8 cellular contexts compared by ENCODE assay signal in the genomic region with DNA sequence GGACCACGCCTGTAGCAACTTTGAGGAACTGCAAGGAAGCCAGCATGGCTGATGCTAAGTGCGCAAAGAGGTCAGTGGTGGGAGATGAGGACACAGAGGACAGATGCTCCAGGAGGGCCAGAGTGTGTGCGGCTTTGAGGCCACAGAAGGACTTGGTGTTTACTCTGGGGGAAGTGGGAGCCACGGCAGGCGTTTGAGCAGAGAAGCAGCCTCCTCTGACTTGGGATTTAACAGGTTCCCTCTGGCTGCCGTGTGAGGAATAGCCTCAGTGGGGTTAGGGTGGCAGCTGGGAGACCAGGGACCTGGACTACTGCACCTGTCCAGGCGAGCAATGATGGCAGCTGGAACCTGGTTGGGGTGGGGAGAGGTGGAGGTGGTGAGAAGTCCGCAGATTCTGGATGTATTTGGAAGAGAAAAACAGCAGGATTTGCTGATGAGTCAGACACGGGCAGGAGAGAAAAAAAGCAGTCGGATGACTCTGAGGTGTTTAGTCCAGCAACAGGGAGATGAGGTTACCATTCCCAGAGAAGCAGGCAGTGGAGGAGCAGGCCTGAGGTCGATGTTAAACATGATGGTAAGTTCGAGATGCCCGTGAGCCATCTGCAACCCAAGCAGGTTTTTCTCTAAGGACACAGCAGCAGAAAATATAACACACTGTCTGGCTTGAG.
DNase-seq lines count a peak whose midpoint lies in the region; ATAC-seq and TF ChIP-seq lines count a peak whose summit lies in the region.

No MANE protein-coding gene starts in this region.

- TF ChIP-seq CTCF in CD14-positive monocyte (IDR thresholded peaks at IDR 0.05) (peak; percentile 31), chondrocyte (IDR thresholded peaks at IDR 0.05) (peak; percentile 71), neural progenitor cell (IDR thresholded peaks at IDR 0.05) (no peak)

- H3K36me3 ChIP-seq in neural progenitor cell = no peaks in the 10 kb centered on the region

- no peaks in the 10 kb centered on the region for H3K27me3 ChIP-seq in neural progenitor cell

- intact Hi-C loops in CD14-positive monocyte (cut with micrococcal nuclease) = loop anchor here in 1 of 2 donors (5.0 kb wide), 1 partner anchor 38 kb away; no protein-coding TSS in a partner anchor
- intact Hi-C loops in activated CD4-positive, alpha-beta memory T cell treated with anti-CD3 and anti-CD28 coated beads for 36 hours (cut with micrococcal nuclease) = no loop called here

- H3K79me2 ChIP-seq in neural progenitor cell (ENCODE audit: low read depth) = no peaks in the 10 kb centered on the region

- POLR2A ChIA-PET in activated CD4-positive, alpha-beta memory T cell treated with anti-CD3 and anti-CD28 coated beads for 36 hours (lab: Charles Lee) = no interaction called here

- H3K9me3 Mint-ChIP-seq in CD14-positive monocyte = no peaks in the 10 kb centered on the region
- peaks cover 4% of the 10 kb centered on the region for H3K9me3 Mint-ChIP-seq in chondrocyte (ENCODE audit: low read depth)
- H3K9me3 Mint-ChIP-seq in neural progenitor cell = peaks cover 5% of the 10 kb centered on the region
- no peaks in the 10 kb centered on the region for H3K9me3 Mint-ChIP-seq in activated CD4-positive, alpha-beta memory T cell treated with anti-CD3 and anti-CD28 coated beads for 36 hours
- H3K9me3 Mint-ChIP-seq in stimulated activated effector memory CD8-positive, alpha-beta T cell treated with anti-CD3 and anti-CD28 coated beads, Interleukin-12 subunit alpha, Interleukin-12 subunit beta, amount 100 ng/mL, for 72 hours = no peaks in the 10 kb centered on the region

- no peak overlapping the region for H3K27ac ChIP-seq in neural progenitor cell

- ATAC-seq in HG02884 (IDR thresholded peaks at IDR 0.05; ENCODE audit: unreplicated experiment) = no peak
- no peak for ATAC-seq in stimulated activated effector memory CD8-positive, alpha-beta T cell treated with anti-CD3 and anti-CD28 coated beads, Interleukin-12 subunit alpha, Interleukin-12 subunit beta, amount 100 ng/mL, for 72 hours

- DNase-seq in CD14-positive monocyte (ENCODE audit: low spot score) (peak; percentile 69), NCI-H2107 treated with DMSO at 0.1 percent for 48 hours (lab: John Stamatoyannopoulos, UW; ENCODE audit: unreplicated experiment) (peak; percentile 74), chondrocyte (ENCODE audit: low spot score) (no peak), neural progenitor cell (ENCODE audit: low spot score) (no peak), NCI-H748 (lab: John Stamatoyannopoulos, UW; ENCODE audit: unreplicated experiment) (no peak)
- no peak for DNase-seq in activated CD4-positive, alpha-beta memory T cell treated with anti-CD3 and anti-CD28 coated beads for 36 hours
- DNase-seq in stimulated activated effector memory CD8-positive, alpha-beta T cell treated with anti-CD3 and anti-CD28 coated beads, Interleukin-12 subunit alpha, Interleukin-12 subunit beta, amount 100 ng/mL, for 72 hours (ENCODE audit: low spot score in 2 of 2) = no peak

- H3F3A ChIP-seq in neural progenitor cell (ENCODE audit: low read depth) = no peaks in the 10 kb centered on the region

- no peaks in the 10 kb centered on the region for H4K20me1 ChIP-seq in neural progenitor cell (ENCODE audit: low read depth)

- CTCF ChIA-PET in activated CD4-positive, alpha-beta memory T cell treated with anti-CD3 and anti-CD28 coated beads for 36 hours (lab: Charles Lee) = no interaction called here

- H3K27ac Mint-ChIP-seq in CD14-positive monocyte = peak overlapping the region; percentile 92 to 95 (median 93)
- peak overlapping the region; percentile 30 for H3K27ac Mint-ChIP-seq in chondrocyte (ENCODE audit: unreplicated experiment)
- H3K27ac Mint-ChIP-seq in neural progenitor cell = peak overlapping the region; percentile 39
- no peak overlapping the region for H3K27ac Mint-ChIP-seq in activated CD4-positive, alpha-beta memory T cell treated with anti-CD3 and anti-CD28 coated beads for 36 hours
- no peak overlapping the region for H3K27ac Mint-ChIP-seq in stimulated activated effector memory CD8-positive, alpha-beta T cell treated with anti-CD3 and anti-CD28 coated beads, Interleukin-12 subunit alpha, Interleukin-12 subunit beta, amount 100 ng/mL, for 72 hours

- peak overlapping the region; percentile 24 to 57 for H3K4me3 Mint-ChIP-seq in CD14-positive monocyte
- H3K4me3 Mint-ChIP-seq in chondrocyte (ENCODE audit: unreplicated experiment) = no peak overlapping the region
- H3K4me3 Mint-ChIP-seq in neural progenitor cell = no peak overlapping the region
- no peak overlapping the region for H3K4me3 Mint-ChIP-seq in activated CD4-positive, alpha-beta memory T cell treated with anti-CD3 and anti-CD28 coated beads for 36 hours
- H3K4me3 Mint-ChIP-seq in stimulated activated effector memory CD8-positive, alpha-beta T cell treated with anti-CD3 and anti-CD28 coated beads, Interleukin-12 subunit alpha, Interleukin-12 subunit beta, amount 100 ng/mL, for 72 hours = no peak overlapping the region

- no peak overlapping the region for H3K4me2 ChIP-seq in neural progenitor cell

- H3K4me1 Mint-ChIP-seq in CD14-positive monocyte = peaks cover 61% of the 10 kb centered on the region
- H3K4me1 Mint-ChIP-seq in chondrocyte (ENCODE audit: low read depth) = peaks cover 31% of the 10 kb centered on the region
- peaks cover 45% of the 10 kb centered on the region for H3K4me1 Mint-ChIP-seq in neural progenitor cell
- H3K4me1 Mint-ChIP-seq in activated CD4-positive, alpha-beta memory T cell treated with anti-CD3 and anti-CD28 coated beads for 36 hours (ENCODE audit: low read depth) = no peaks in the 10 kb centered on the region
- H3K4me1 Mint-ChIP-seq in stimulated activated effector memory CD8-positive, alpha-beta T cell treated with anti-CD3 and anti-CD28 coated beads, Interleukin-12 subunit alpha, Interleukin-12 subunit beta, amount 100 ng/mL, for 72 hours = peaks cover 7% of the 10 kb centered on the region

- no peak overlapping the region for H2AFZ ChIP-seq in neural progenitor cell (replicated peaks)

- peaks cover 13% of the 10 kb centered on the region for H3K4me1 ChIP-seq in neural progenitor cell

- H3K36me3 Mint-ChIP-seq in CD14-positive monocyte = peaks cover 3 to 5% of the 10 kb centered on the region in 2 donors
- no peaks in the 10 kb centered on the region for H3K36me3 Mint-ChIP-seq in chondrocyte (ENCODE audit: low read depth)
- H3K36me3 Mint-ChIP-seq in neural progenitor cell = no peaks in the 10 kb centered on the region
- no peaks in the 10 kb centered on the region for H3K36me3 Mint-ChIP-seq in activated CD4-positive, alpha-beta memory T cell treated with anti-CD3 and anti-CD28 coated beads for 36 hours
- peaks cover 6% of the 10 kb centered on the region for H3K36me3 Mint-ChIP-seq in stimulated activated effector memory CD8-positive, alpha-beta T cell treated with anti-CD3 and anti-CD28 coated beads, Interleukin-12 subunit alpha, Interleukin-12 subunit beta, amount 100 ng/mL, for 72 hours

- H3K27me3 Mint-ChIP-seq in CD14-positive monocyte (ENCODE audit: low read depth in 3 of 3) (peaks cover 0 to under 1% (median 0%) of the 10 kb centered on the region in 3 donors), chondrocyte (ENCODE audit: low read depth) (no peaks in the 10 kb centered on the region), neural progenitor cell (ENCODE audit: insufficient read depth, low read depth) (peaks cover 13% of the 10 kb centered on the region)
- H3K27me3 Mint-ChIP-seq in activated CD4-positive, alpha-beta memory T cell treated with anti-CD3 and anti-CD28 coated beads for 36 hours = peaks cover 2% of the 10 kb centered on the region

- H3K9ac ChIP-seq in neural progenitor cell = no peak overlapping the region

- H3K9me3 ChIP-seq in neural progenitor cell (ENCODE audit: low read depth) = no peaks in the 10 kb centered on the region

- no peak overlapping the region for H3K4me3 ChIP-seq in neural progenitor cell

Comparison
In these comparisons a context has a peak if more than half of its experiments do, and no peak if none do; other contexts are left out.
1. DNase-seq: peak in CD14-positive monocyte (single experiment) and NCI-H2107 treated with DMSO at 0.1 percent for 48 hours (single experiment); none in chondrocyte (single experiment), neural progenitor cell (single experiment), activated CD4-positive, alpha-beta memory T cell treated with anti-CD3 and anti-CD28 coated beads for 36 hours (single experiment), NCI-H748 (single experiment) and stimulated activated effector memory CD8-positive, alpha-beta T cell treated with anti-CD3 and anti-CD28 coated beads, Interleukin-12 subunit alpha, Interleukin-12 subunit beta, amount 100 ng/mL, for 72 hours (0 of 2).
2. H3K27ac Mint-ChIP-seq: peak in CD14-positive monocyte (7 of 7), chondrocyte (single experiment) and neural progenitor cell (single experiment); none in activated CD4-positive, alpha-beta memory T cell treated with anti-CD3 and anti-CD28 coated beads for 36 hours (single experiment) and stimulated activated effector memory CD8-positive, alpha-beta T cell treated with anti-CD3 and anti-CD28 coated beads, Interleukin-12 subunit alpha, Interleukin-12 subunit beta, amount 100 ng/mL, for 72 hours (single experiment).
3. H3K4me3 Mint-ChIP-seq: peak in CD14-positive monocyte (2 of 2); none in chondrocyte (single experiment), neural progenitor cell (single experiment), activated CD4-positive, alpha-beta memory T cell treated with anti-CD3 and anti-CD28 coated beads for 36 hours (single experiment) and stimulated activated effector memory CD8-positive, alpha-beta T cell treated with anti-CD3 and anti-CD28 coated beads, Interleukin-12 subunit alpha, Interleukin-12 subunit beta, amount 100 ng/mL, for 72 hours (single experiment).